12 cellular contexts compared by ENCODE assay signal in genomic region chr3:8660271-8660731, GRCh38. TPM values are rescaled to one million over a fixed set of nuclear protein-coding genes. Genes with fewer than 3 reads are reported as not detected.
DNase-seq lines count a peak whose midpoint lies in the region; ATAC-seq and TF ChIP-seq lines count a peak whose summit lies in the region.
"Had no signal": no experiment of that assay in that cellular context is flagged by ENCODE, and none has a peak within 500 bp of the region (broad histone marks: within the 10 kb centered on the region; RNA-seq: fewer than 3 reads in every experiment).

No MANE protein-coding gene starts in this region.

- DNase-seq in AG04450 (ENCODE audit: low read depth, low spot score) (peak; percentile 53), brain microvascular endothelial cell (peak; percentile 63), DMS79 (lab: John Stamatoyannopoulos, UW) (no peak), NCI-H2107 treated with DMSO at 0.1 percent for 48 hours (lab: John Stamatoyannopoulos, UW; ENCODE audit: unreplicated experiment) (no peak)
- DNase-seq in activated T-cell treated with anti-CD3 and anti-CD28 coated beads, Interleukin-2, amount 50 U/mL, for 1 hour, result no peak
- DNase-seq: activated naive CD4-positive, alpha-beta T cell treated with anti-CD3 and anti-CD28 coated beads for 36 hours had no signal

- CTCF ChIA-PET in AG04450 (lab: Charles Lee), result interaction anchor here (1.1 to 1.4 kb wide), 3 partner anchors 30 to 407 kb away, joined by 3 to 7 read pairs (median 4); partner anchors contain the start of gene OXTR

- H3K27ac ChIP-seq in AG04450 (ENCODE audit: low read depth, low read length) (peak overlapping the region; percentile 55), brain microvascular endothelial cell (peak overlapping the region; percentile 62), mesodermal cell (ENCODE audit: low read depth, low read length, severe bottlenecking) (peak overlapping the region; percentile 37)

- no peaks in the 10 kb centered on the region for H3K9me3 ChIP-seq in AG04450 (ENCODE audit: control insufficient read depth, insufficient read depth, low read length)
- H3K9me3 ChIP-seq in mesodermal cell (ENCODE audit: control insufficient read depth, low read length), result no peaks in the 10 kb centered on the region
- H3K9me3 ChIP-seq: esophagus muscularis mucosa had no signal

- no peak overlapping the region for H3K4me3 Mint-ChIP-seq in activated T-helper 17 cell treated with anti-CD3 and anti-CD28 coated beads, Interleukin-2, amount 50 U/mL, for 72 hours
- H3K4me3 Mint-ChIP-seq: activated naive CD4-positive, alpha-beta T cell treated with anti-CD3 and anti-CD28 coated beads for 36 hours had no signal

- no peak for TF ChIP-seq EP300 in Ishikawa (IDR thresholded peaks at IDR 0.05; ENCODE audit: borderline replicate concordance)

- in situ Hi-C loops in brain microvascular endothelial cell (cut with HindIII; ENCODE audit: low pct_ligation_motif_present, low sequenced_read_pairs), result no loop called here

- H3K27me3 ChIP-seq in AG04450 (ENCODE audit: control insufficient read depth, insufficient read depth, low read length), result no peaks in the 10 kb centered on the region
- no peaks in the 10 kb centered on the region for H3K27me3 ChIP-seq in brain microvascular endothelial cell (replicated peaks)
- H3K27me3 ChIP-seq: esophagus muscularis mucosa had no signal

- no peak overlapping the region for H3K4me3 ChIP-seq in AG04450 (ENCODE audit: low read depth, low read length)
- H3K4me3 ChIP-seq in brain microvascular endothelial cell (ENCODE audit: low read depth, low read length), result no peak overlapping the region
- H3K4me3 ChIP-seq in mesodermal cell (ENCODE audit: extremely low read depth, insufficient read depth, low read length, poor library complexity, severe bottlenecking), result no peak overlapping the region
- H3K4me3 ChIP-seq: esophagus muscularis mucosa had no signal

- no peaks in the 10 kb centered on the region for H3K36me3 ChIP-seq in brain microvascular endothelial cell (replicated peaks)
- H3K36me3 ChIP-seq in mesodermal cell (ENCODE audit: control insufficient read depth, insufficient read depth, low read length), result no peaks in the 10 kb centered on the region
- H3K36me3 ChIP-seq: esophagus muscularis mucosa had no signal

- no peak for TF ChIP-seq CTCF in AG04450 (IDR thresholded peaks at IDR 0.05; ENCODE audit: low read depth, low read length)
- no peak for TF ChIP-seq CTCF in brain microvascular endothelial cell (IDR thresholded peaks at IDR 0.05; ENCODE audit: low read depth, low read length, missing control alignments)

- H3K36me3 Mint-ChIP-seq in activated T-helper 17 cell treated with anti-CD3 and anti-CD28 coated beads, Interleukin-2, amount 50 U/mL, for 72 hours (ENCODE audit: low read depth), result no peaks in the 10 kb centered on the region

- H3K9me3 Mint-ChIP-seq in activated T-helper 17 cell treated with anti-CD3 and anti-CD28 coated beads, Interleukin-2, amount 50 U/mL, for 72 hours, result no peaks in the 10 kb centered on the region
- H3K9me3 Mint-ChIP-seq: activated naive CD4-positive, alpha-beta T cell treated with anti-CD3 and anti-CD28 coated beads for 36 hours had no signal

- peaks cover 12% of the 10 kb centered on the region for H3K4me1 ChIP-seq in mesodermal cell (ENCODE audit: control insufficient read depth, insufficient read depth, low read length, poor library complexity, severe bottlenecking)

- H3K27ac Mint-ChIP-seq in activated T-helper 17 cell treated with anti-CD3 and anti-CD28 coated beads, Interleukin-2, amount 50 U/mL, for 72 hours, result no peak overlapping the region
- H3K27ac Mint-ChIP-seq: activated naive CD4-positive, alpha-beta T cell treated with anti-CD3 and anti-CD28 coated beads for 36 hours had no signal

- H3K4me1 Mint-ChIP-seq in activated T-helper 17 cell treated with anti-CD3 and anti-CD28 coated beads, Interleukin-2, amount 50 U/mL, for 72 hours, result no peaks in the 10 kb centered on the region

- WGBS in mesodermal cell (ENCODE audit: insufficient coverage in 2 of 2), 2 experiments, result 100% methylated on average over 1 of the region's 2 CpGs; no CpG with 5 or more reads in 1 of the 2 experiments

- ATAC-seq in activated T-helper 17 cell treated with anti-CD3 and anti-CD28 coated beads, Interleukin-2, amount 50 U/mL, for 72 hours (replicated peaks), result no peak

- POLR2A ChIA-PET in AG04450 (lab: Yijun Ruan, JAX), result no interaction called here

- no peak for TF ChIP-seq RAD21 in Ishikawa (IDR thresholded peaks at IDR 0.05; ENCODE audit: low read depth)

- peaks cover 29% of the 10 kb centered on the region for H3K27me3 Mint-ChIP-seq in activated T-helper 17 cell treated with anti-CD3 and anti-CD28 coated beads, Interleukin-2, amount 50 U/mL, for 72 hours

TF ChIP-seq in Ishikawa, 13 proteins besides CTCF, POLR2A, EP300 and RAD21:
- TF ChIP-seq, protein P1, sequence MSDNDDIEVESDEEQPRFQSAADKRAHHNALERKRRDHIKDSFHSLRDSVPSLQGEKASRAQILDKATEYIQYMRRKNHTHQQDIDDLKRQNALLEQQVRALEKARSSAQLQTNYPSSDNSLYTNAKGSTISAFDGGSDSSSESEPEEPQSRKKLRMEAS (IDR thresholded peaks at IDR 0.05), result no peak
- TF ChIP-seq TAF1 (IDR thresholded peaks at IDR 0.05; ENCODE audit: low read depth) (no peak), NFIC (IDR thresholded peaks at IDR 0.05) (0 out of 2 replicates have a peak, but pooled peaks have one; percentile 1)

RNA-seq across cellular contexts. Expression of gene SSUH2, which starts 15.7 kb away (rescaled TPM):
- 0.09 and 0.12 TPM in 2 replicates for polyA plus RNA-seq in AG04450 (2011; rRNA removed)
- polyA minus RNA-seq in AG04450 (2011; rRNA and poly(A)+ RNA removed), result 0.28 TPM in 1 of 2 replicates, not detected in the other
- 2.2 TPM for polyA plus RNA-seq in mesodermal cell (2013, experiment 1 of 2)
- 1.1 TPM for polyA plus RNA-seq in mesodermal cell (2013, experiment 2 of 2)
- total RNA-seq in activated T-helper 17 cell treated with anti-CD3 and anti-CD28 coated beads, Interleukin-2, amount 50 U/mL, for 72 hours, result 1 to 10 TPM in 1 of 2 donors, not detected in 1; 1.3 TPM
- total RNA-seq: G401, pulmonary artery endothelial cell had no signal

Comparison
In these comparisons a context has a peak if more than half of its experiments do, and no peak if none do; other contexts are left out.
1. DNase-seq: peak in AG04450 (single experiment) and brain microvascular endothelial cell (single experiment); none in DMS79 (single experiment), NCI-H2107 treated with DMSO at 0.1 percent for 48 hours (single experiment) and activated T-cell treated with anti-CD3 and anti-CD28 coated beads, Interleukin-2, amount 50 U/mL, for 1 hour (single experiment).
2. Peak in every context shown above with its lines, with median percentiles within 50 percentile points of each other: H3K27ac ChIP-seq.